ENCODE assay signal across 5 cellular contexts in genomic region chr2:15752552-15753232, GRCh38.
"Had no signal": no experiment of that assay in that cellular context is flagged by ENCODE, and none has a peak within 500 bp of the region (broad histone marks: within the 10 kb centered on the region; RNA-seq: fewer than 3 reads in every experiment).

No MANE protein-coding gene starts in this region.

- H3K4me3 ChIP-seq: GM23248 had no signal

- H3K4me3 Mint-ChIP-seq: H9, IgD-negative memory B cell had no signal

- H3K27me3 Mint-ChIP-seq: IgD-negative memory B cell had no signal

- H3K27ac Mint-ChIP-seq: H9, IgD-negative memory B cell had no signal

- DNase-seq: GM23248, HCEC 1CT, KBM-7 had no signal

- H3K36me3 Mint-ChIP-seq: IgD-negative memory B cell had no signal

- H3K4me1 Mint-ChIP-seq: IgD-negative memory B cell had no signal

- H3K27ac ChIP-seq: GM23248 had no signal

- H2AFZ ChIP-seq: GM23248 had no signal
